ENCODE assay signal across 9 cellular contexts in genomic region chr21:31656199-31657095, GRCh38. TPM values are rescaled to one million over a fixed set of nuclear protein-coding genes. Genes with fewer than 3 reads are reported as not detected.
A peak's percentile ranks its signal among the peaks of the same experiment; 100 is the strongest.
DNase-seq lines count a peak whose midpoint lies in the region; TF ChIP-seq lines count a peak whose summit lies in the region.
"Had no signal": no experiment of that assay in that cellular context is flagged by ENCODE, and none has a peak within 500 bp of the region (broad histone marks: within the 10 kb centered on the region; RNA-seq: fewer than 3 reads in every experiment).

No MANE protein-coding gene starts in this region.

- H3K27ac ChIP-seq in colonic mucosa, result peak overlapping the region; percentile 91

- intact Hi-C loops in colonic mucosa (cut with DNase I), result loop anchor here (5.0 kb wide), 1 partner anchor 76 kb away; the partner anchor contains the start of gene SCAF4

- no peak for TF ChIP-seq CTCF in colonic mucosa (IDR thresholded peaks at IDR 0.05)

- H3K4me3 ChIP-seq in colonic mucosa, result no peak overlapping the region
- H3K4me3 ChIP-seq: GM23338 had no signal

- peak overlapping the region; percentile 37 for H3K27ac Mint-ChIP-seq in T-helper 1 cell treated with Interleukin-12 subunit alpha and Interleukin-12 subunit beta and Interleukin-4 antibody, amounts not matched to agents 30 μg/mL and 1 μg/mL, for 36 hours
- H3K27ac Mint-ChIP-seq: GM23338 had no signal

- H3K9me3 ChIP-seq in colonic mucosa, result no peaks in the 10 kb centered on the region

- no peaks in the 10 kb centered on the region for H3K36me3 ChIP-seq in colonic mucosa

- H3K36me3 Mint-ChIP-seq in T-helper 1 cell treated with Interleukin-12 subunit alpha and Interleukin-12 subunit beta and Interleukin-4 antibody, amounts not matched to agents 30 μg/mL and 1 μg/mL, for 36 hours (ENCODE audit: low read depth), result peaks cover 2% of the 10 kb centered on the region

- DNase-seq in H4 (ENCODE audit: low spot score), result peak; percentile 33
- no peak for DNase-seq in colonic mucosa
- peak; percentile 36 to 61 for DNase-seq in stimulated activated CD8-positive, alpha-beta memory T cell treated with anti-CD3 and anti-CD28 coated beads, Interleukin-15, amount 100 ng/mL, for 48 hours (ENCODE audit: low read depth in 2 of 2)
- DNase-seq in Kasumi-1 (lab: John Stamatoyannopoulos, UW), result no peak
- DNase-seq in NCI-H187 treated with DMSO at 0.1 percent for 48 hours (lab: John Stamatoyannopoulos, UW), result no peak
- no peak for DNase-seq in SKM-1 (lab: John Stamatoyannopoulos, UW; ENCODE audit: unreplicated experiment)
- DNase-seq: aorta had no signal

- no peaks in the 10 kb centered on the region for H3K9me3 Mint-ChIP-seq in T-helper 1 cell treated with Interleukin-12 subunit alpha and Interleukin-12 subunit beta and Interleukin-4 antibody, amounts not matched to agents 30 μg/mL and 1 μg/mL, for 36 hours

- H3K4me3 Mint-ChIP-seq in T-helper 1 cell treated with Interleukin-12 subunit alpha and Interleukin-12 subunit beta and Interleukin-4 antibody, amounts not matched to agents 30 μg/mL and 1 μg/mL, for 36 hours, result peak overlapping the region; percentile 11
- H3K4me3 Mint-ChIP-seq: GM23338 had no signal

- H3K27me3 ChIP-seq in colonic mucosa, result no peaks in the 10 kb centered on the region

- peaks cover 29% of the 10 kb centered on the region for H3K4me1 Mint-ChIP-seq in T-helper 1 cell treated with Interleukin-12 subunit alpha and Interleukin-12 subunit beta and Interleukin-4 antibody, amounts not matched to agents 30 μg/mL and 1 μg/mL, for 36 hours (ENCODE audit: low read depth)

- H3K9ac ChIP-seq in colonic mucosa (ENCODE audit: low read depth in 2 of 2, low read length in 2 of 2), result no peak overlapping the region

- peaks cover 3% of the 10 kb centered on the region for H3K4me1 ChIP-seq in colonic mucosa

- H3K27me3 Mint-ChIP-seq in T-helper 1 cell treated with Interleukin-12 subunit alpha and Interleukin-12 subunit beta and Interleukin-4 antibody, amounts not matched to agents 30 μg/mL and 1 μg/mL, for 36 hours (ENCODE audit: low read depth), result no peaks in the 10 kb centered on the region

RNA-seq across cellular contexts. Expression of gene SOD1, which starts 3.0 kb away (rescaled TPM):
- total RNA-seq in H4 (2014; rRNA removed; shearing (Covaris generic)), result 769 and 782 TPM in 2 replicates
- total RNA-seq in colonic mucosa, result 100 to 1,000 TPM; 320 to 322 TPM

Comparison
In these comparisons a context has a peak if more than half of its experiments do, and no peak if none do; other contexts are left out.
1. DNase-seq: peak in H4 (single experiment) and stimulated activated CD8-positive, alpha-beta memory T cell treated with anti-CD3 and anti-CD28 coated beads, Interleukin-15, amount 100 ng/mL, for 48 hours (2 of 2); none in colonic mucosa (single experiment), Kasumi-1 (0 of 2), NCI-H187 treated with DMSO at 0.1 percent for 48 hours (single experiment) and SKM-1 (single experiment).